ENCODE assay signal across 8 cellular contexts in the genomic region with DNA sequence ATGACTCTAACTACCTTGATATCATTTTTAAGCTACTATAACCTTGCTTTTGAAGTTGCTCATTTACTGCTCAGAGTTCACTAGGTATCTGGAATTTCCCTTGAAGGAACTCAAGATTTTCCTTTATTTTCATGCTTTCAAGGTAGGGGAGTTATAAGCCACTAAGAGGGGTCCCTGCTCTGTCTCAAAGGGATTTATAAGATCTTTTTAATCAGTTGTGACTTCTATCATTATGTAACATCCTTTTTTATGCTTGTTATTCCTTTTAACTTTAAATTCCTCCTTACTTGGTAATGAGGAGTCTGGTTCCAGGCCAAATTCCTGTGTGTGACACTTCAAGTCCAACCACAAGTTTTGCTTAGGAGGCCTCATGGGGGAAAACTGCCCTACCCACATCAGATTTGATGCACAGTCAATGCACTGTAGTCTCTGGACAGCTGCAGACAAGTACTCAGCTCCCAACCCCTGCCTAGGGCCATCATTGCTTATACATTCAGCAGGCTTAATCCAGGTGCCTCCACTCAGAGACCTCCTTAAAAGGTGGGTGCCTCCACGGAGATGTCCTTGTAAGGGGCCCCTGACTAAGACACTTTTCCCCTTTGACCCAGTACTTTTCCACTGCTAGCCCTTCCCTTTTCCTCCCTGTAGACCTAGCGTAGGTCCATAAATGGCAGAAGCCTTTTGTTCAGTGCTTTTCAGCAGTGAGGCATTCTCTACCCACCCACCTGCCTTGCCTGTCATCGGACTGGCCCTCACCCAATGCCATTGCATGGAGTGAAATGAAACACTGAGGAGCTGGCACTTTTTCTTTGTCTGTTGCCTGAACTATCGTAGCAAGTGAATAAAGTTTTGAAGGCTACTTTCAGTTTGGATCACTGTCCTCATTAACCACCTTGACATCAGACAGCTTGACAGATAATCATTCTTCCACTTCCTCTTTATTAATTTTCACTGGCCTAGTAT. TPM values are rescaled to one million over a fixed set of nuclear protein-coding genes. Genes with fewer than 3 reads are reported as not detected.
DNase-seq lines count a peak whose midpoint lies in the region; ATAC-seq, FAIRE-seq and TF ChIP-seq lines count a peak whose summit lies in the region.

No MANE protein-coding gene starts in this region.

- no peaks in the 10 kb centered on the region for H3K36me3 ChIP-seq in left lung

- peaks cover 0 to 25% of the 10 kb centered on the region in 2 donors for H3K9me3 ChIP-seq in left lung

- DNase-seq in RCC 7860 (ENCODE audit: low spot score) = peak; percentile 17
- no peak for DNase-seq in left lung
- no peak for DNase-seq in ecto neural progenitor cell (ENCODE audit: low spot score)
- DNase-seq in NCI-H69 (lab: John Stamatoyannopoulos, UW) = no peak
- no peak for DNase-seq in lower leg skin (ENCODE audit: low spot score in 2 of 2)
- no peak for DNase-seq in left ventricle myocardium superior

- WGBS in lower leg skin, 2 donors = 56 to 63% methylated on average over 4 of the region's 4 CpGs

- no peak for TF ChIP-seq CTCF in left lung (IDR thresholded peaks at IDR 0.05)
- no peak for TF ChIP-seq CTCF in lower leg skin (IDR thresholded peaks at IDR 0.05)

- no peak for FAIRE-seq in RCC 7860 (lab: Jason Lieb, UNC)

- H3K4me1 ChIP-seq in left lung = peaks cover 0 to 7% of the 10 kb centered on the region in 2 donors

- ATAC-seq in GM18505 (IDR thresholded peaks at IDR 0.05; ENCODE audit: unreplicated experiment) (peak; percentile 83), HG02571 (IDR thresholded peaks at IDR 0.05; ENCODE audit: unreplicated experiment) (peak; percentile 80), left lung (peak; percentile 73), left ventricle myocardium superior (no peak)

- TF ChIP-seq POLR2A in GM18505 (IDR thresholded peaks at IDR 0.05; ENCODE audit: borderline replicate concordance, extremely low read depth, insufficient read depth, insufficient read length) (peak; percentile 57), lower leg skin (IDR thresholded peaks at IDR 0.05) (no peak)

- H3K27me3 ChIP-seq in left lung = no peaks in the 10 kb centered on the region

- no peak overlapping the region for H3K27ac ChIP-seq in left lung

- H3K4me3 ChIP-seq in left lung = no peak overlapping the region
- no peak overlapping the region for H3K4me3 ChIP-seq in lower leg skin (ENCODE audit: low read depth, poor library complexity, severe bottlenecking)

- intact Hi-C loops in left lung (cut with DNase I) = no loop called here
- intact Hi-C loops in lower leg skin (cut with DNase I; ENCODE audit: low total_unique reads) = no loop called here
- intact Hi-C loops in left ventricle myocardium superior (cut with micrococcal nuclease) = no loop called here

RNA-seq across cellular contexts. Expression of a gene that starts 23.9 kb away (rescaled TPM):
- 1 to 10 TPM; 4.7 to 5.8 TPM for total RNA-seq in left lung
- 1 to 10 TPM; 3.5 to 7.7 (median 5.9) TPM for total RNA-seq in lower leg skin
- total RNA-seq in left ventricle myocardium superior = 1.3 TPM
